In the genomic region with DNA sequence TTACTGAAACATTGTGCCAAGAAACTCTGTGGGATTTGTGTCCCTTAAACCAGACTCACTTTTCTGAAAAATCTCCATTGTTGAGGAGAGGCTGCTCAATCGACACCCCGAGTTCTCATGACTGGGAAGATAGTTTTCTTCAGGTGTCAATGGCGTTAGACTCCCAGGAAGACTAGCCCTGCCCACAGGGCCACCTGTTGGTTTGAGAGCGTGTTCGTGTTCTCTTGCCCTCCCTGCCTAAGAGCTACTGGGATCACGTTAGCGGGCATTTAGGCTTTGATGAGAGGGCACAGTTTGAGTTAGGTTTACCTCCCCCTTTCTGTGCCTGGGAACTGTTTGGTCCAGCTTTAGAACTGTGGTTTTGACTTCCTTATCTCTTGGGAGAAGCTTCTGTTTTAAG, we compare ENCODE assay signal across 1 cellular context.
TF ChIP-seq lines count a peak whose summit lies in the region.

No MANE protein-coding gene starts in this region.

TF ChIP-seq in endothelial cell of umbilical vein, 7 proteins besides CTCF, POLR2A, EP300 and RAD21:
- TF ChIP-seq JUN (IDR thresholded peaks at IDR 0.05; ENCODE audit: borderline replicate concordance, insufficient read depth, insufficient read length, low read depth) (no peak), FOS (IDR thresholded peaks at IDR 0.05; ENCODE audit: borderline replicate concordance, insufficient read depth, low read length) (no peak), MYC (IDR thresholded peaks at IDR 0.05; ENCODE audit: low read depth, low read length) (no peak), MAX (IDR thresholded peaks at IDR 0.05; ENCODE audit: insufficient read depth, insufficient read length) (no peak), POLR2AphosphoS5 (IDR thresholded peaks at IDR 0.05; ENCODE audit: insufficient read depth, low read depth, low read length) (no peak), EZH2 (IDR thresholded peaks at IDR 0.05; ENCODE audit: borderline replicate concordance, low read depth, low read length, severe bottlenecking) (no peak), GATA2 (IDR thresholded peaks at IDR 0.05; ENCODE audit: insufficient read depth, insufficient read length, low read depth, low read length) (no peak)
